Comparison of ENCODE assay signal across 10 cellular contexts in genomic region chr22:31287818-31288495, GRCh38. TPM values are rescaled to one million over a fixed set of nuclear protein-coding genes. Genes with fewer than 3 reads are reported as not detected.
DNase-seq lines count a peak whose midpoint lies in the region; FAIRE-seq lines count a peak whose summit lies in the region.
"Had no signal": no experiment of that assay in that cellular context is flagged by ENCODE, and none has a peak within 500 bp of the region (broad histone marks: within the 10 kb centered on the region; RNA-seq: fewer than 3 reads in every experiment).

No MANE protein-coding gene starts in this region.

- H3K4me3 ChIP-seq in small intestine (ENCODE audit: low read depth in 1 of 2, low read length in 2 of 2): no peak overlapping the region

- H3K27me3 ChIP-seq in small intestine (ENCODE audit: control insufficient read depth in 2 of 2, insufficient read depth in 2 of 2, low read length in 2 of 2): no peaks in the 10 kb centered on the region

- 78 to 90% (median 85%) methylated on average over 6 of the region's 6 CpGs for WGBS in small intestine, 3 donors

- DNase-seq in SKM-1 (lab: John Stamatoyannopoulos, UW; ENCODE audit: unreplicated experiment): peak; percentile 26
- DNase-seq in SKM-1 treated with dmso at 0.1 percent for 144 hours (lab: John Stamatoyannopoulos, UW; ENCODE audit: unreplicated experiment): no peak
- DNase-seq in NAMALWA (ENCODE audit: low spot score): peak; percentile 68
- no peak for DNase-seq in small intestine
- DNase-seq in SW480 (ENCODE audit: low spot score): no peak
- no peak for DNase-seq in NCI-H524 treated with DMSO at 0.1 percent for 48 hours (lab: John Stamatoyannopoulos, UW)
- no peak for DNase-seq in DMS153 treated with DMSO at 0.1 percent for 48 hours (lab: John Stamatoyannopoulos, UW; ENCODE audit: unreplicated experiment)
- DNase-seq: 8988T, SW 1271 had no signal

- H3K36me3 ChIP-seq in small intestine (ENCODE audit: control insufficient read depth in 2 of 2, insufficient read depth in 2 of 2, low read length in 2 of 2): peaks cover 0 to 4% of the 10 kb centered on the region in 2 donors

- no peak for FAIRE-seq in small intestine (lab: Jason Lieb, UNC)

- H3K9me3 ChIP-seq in small intestine (ENCODE audit: control insufficient read depth, low read depth): no peaks in the 10 kb centered on the region

- H3K4me1 ChIP-seq in small intestine (ENCODE audit: control insufficient read depth in 2 of 2, insufficient read depth in 1 of 2, low read depth in 1 of 2, low read length in 1 of 2): peaks cover 0 to 6% of the 10 kb centered on the region in 2 donors

- H3K27ac ChIP-seq in cingulate gyrus (ENCODE audit: low read depth, low read length) (peak overlapping the region; percentile 71), small intestine (ENCODE audit: low read depth in 1 of 2, low read length in 1 of 2) (peak overlapping the region; percentile 27 to 100)

RNA-seq across cellular contexts. Expression of gene PIK3IP1, which starts 4.3 kb away (rescaled TPM):
- 10 to 100 TPM in 1 of 3 donors, 1 to 10 TPM in 2; 3.1 to 16.4 (median 5.7) TPM for polyA plus RNA-seq in small intestine

RNA-seq across cellular contexts. Expression of gene PATZ1, which starts 58.2 kb away (rescaled TPM):
- 10 to 100 TPM in 1 of 3 donors, 1 to 10 TPM in 2; 4.2 to 19.9 (median 5.7) TPM for polyA plus RNA-seq in small intestine

Comparison
In these comparisons a context has a peak if more than half of its experiments do, and no peak if none do; other contexts are left out.
1. DNase-seq: peak in SKM-1 (single experiment) and NAMALWA (single experiment); none in SKM-1 treated with dmso at 0.1 percent for 144 hours (single experiment), small intestine (single experiment), SW480 (single experiment), NCI-H524 treated with DMSO at 0.1 percent for 48 hours (single experiment) and DMS153 treated with DMSO at 0.1 percent for 48 hours (single experiment).